17 cellular contexts compared by ENCODE assay signal in genomic region chr1:168964478-168964877, GRCh38.
DNase-seq lines count a peak whose midpoint lies in the region; ATAC-seq and TF ChIP-seq lines count a peak whose summit lies in the region.
"Had no signal": no experiment of that assay in that cellular context is flagged by ENCODE, and none has a peak within 500 bp of the region (broad histone marks: within the 10 kb centered on the region; RNA-seq: fewer than 3 reads in every experiment).

No MANE protein-coding gene starts in this region.

- H3K4me3 ChIP-seq in upper lobe of right lung, result no peak overlapping the region
- H3K4me3 ChIP-seq: A549 had no signal

- H3K27me3 ChIP-seq in upper lobe of right lung, result no peaks in the 10 kb centered on the region
- H3K27me3 ChIP-seq: BE2C had no signal

- no peaks in the 10 kb centered on the region for H3K36me3 Mint-ChIP-seq in activated T-helper 17 cell treated with anti-CD3 and anti-CD28 coated beads, Interleukin-2, amount 50 U/mL, for 72 hours (ENCODE audit: low read depth)
- no peaks in the 10 kb centered on the region for H3K36me3 Mint-ChIP-seq in stimulated activated naive B cell treated with anti-CD40 and anti-IgM and Interleukin-4, amounts not matched to agents 10 μg/mL and 1 μg/mL and 100 μg/mL, for 72 hours

- H3K9me3 ChIP-seq in upper lobe of right lung, result no peaks in the 10 kb centered on the region
- H3K9me3 ChIP-seq: A549, BE2C, Caco-2 had no signal

- peaks cover 3% of the 10 kb centered on the region for H3K9me3 Mint-ChIP-seq in activated T-helper 17 cell treated with anti-CD3 and anti-CD28 coated beads, Interleukin-2, amount 50 U/mL, for 72 hours
- peaks cover 0 to 1% of the 10 kb centered on the region in 2 donors for H3K9me3 Mint-ChIP-seq in stimulated activated naive B cell treated with anti-CD40 and anti-IgM and Interleukin-4, amounts not matched to agents 10 μg/mL and 1 μg/mL and 100 μg/mL, for 72 hours
- H3K9me3 Mint-ChIP-seq: CD8-positive, alpha-beta memory T cell; H9 had no signal

- H3K27ac ChIP-seq in upper lobe of right lung, result no peak overlapping the region
- H3K27ac ChIP-seq: A549, C4-2B, KMS-11 had no signal

- TF ChIP-seq CTCF in GM20000 (IDR thresholded peaks at IDR 0.05; ENCODE audit: extremely low read depth, missing control alignments) (no peak), upper lobe of right lung (IDR thresholded peaks at IDR 0.05) (no peak)

- H3K4me1 ChIP-seq in upper lobe of right lung, result no peaks in the 10 kb centered on the region
- H3K4me1 ChIP-seq: A549, BE2C had no signal

- peaks cover 5% of the 10 kb centered on the region for H3K27me3 Mint-ChIP-seq in activated T-helper 17 cell treated with anti-CD3 and anti-CD28 coated beads, Interleukin-2, amount 50 U/mL, for 72 hours
- H3K27me3 Mint-ChIP-seq in stimulated activated naive B cell treated with anti-CD40 and anti-IgM and Interleukin-4, amounts not matched to agents 10 μg/mL and 1 μg/mL and 100 μg/mL, for 72 hours, result peaks cover 5 to 10% of the 10 kb centered on the region in 2 donors

- no peaks in the 10 kb centered on the region for H3K36me3 ChIP-seq in upper lobe of right lung
- H3K36me3 ChIP-seq: BE2C had no signal

- peaks cover 7% of the 10 kb centered on the region for H3K4me1 Mint-ChIP-seq in activated T-helper 17 cell treated with anti-CD3 and anti-CD28 coated beads, Interleukin-2, amount 50 U/mL, for 72 hours
- peaks cover 5 to 7% of the 10 kb centered on the region in 2 donors for H3K4me1 Mint-ChIP-seq in stimulated activated naive B cell treated with anti-CD40 and anti-IgM and Interleukin-4, amounts not matched to agents 10 μg/mL and 1 μg/mL and 100 μg/mL, for 72 hours
- H3K4me1 Mint-ChIP-seq: CD8-positive, alpha-beta memory T cell had no signal

- DNase-seq in GM20000 (ENCODE audit: low spot score), result peak; percentile 10
- DNase-seq in stimulated activated naive B cell treated with anti-CD40 and anti-IgM and Interleukin-4, amounts not matched to agents 10 μg/mL and 1 μg/mL and 100 μg/mL, for 72 hours, result no peak
- DNase-seq in activated gamma-delta T cell (lab: John Stamatoyannopoulos, UW), result no peak
- DNase-seq in upper lobe of right lung, result no peak
- no peak for DNase-seq in NCI-H526 (lab: John Stamatoyannopoulos, UW)
- DNase-seq: BE2C; Caco-2; CD8-positive, alpha-beta memory T cell; DND-41; GDM1; GOT3; H9 had no signal

- intact Hi-C loops in upper lobe of right lung (cut with DNase I), result no loop called here

- no peak overlapping the region for H3K4me3 Mint-ChIP-seq in activated T-helper 17 cell treated with anti-CD3 and anti-CD28 coated beads, Interleukin-2, amount 50 U/mL, for 72 hours
- H3K4me3 Mint-ChIP-seq in stimulated activated naive B cell treated with anti-CD40 and anti-IgM and Interleukin-4, amounts not matched to agents 10 μg/mL and 1 μg/mL and 100 μg/mL, for 72 hours, result no peak overlapping the region
- H3K4me3 Mint-ChIP-seq: CD8-positive, alpha-beta memory T cell; H9 had no signal

- ATAC-seq in HG02870 (IDR thresholded peaks at IDR 0.05; ENCODE audit: unreplicated experiment) (peak; percentile 77), upper lobe of right lung (no peak)
- peak; percentile 57 for ATAC-seq in activated T-helper 17 cell treated with anti-CD3 and anti-CD28 coated beads, Interleukin-2, amount 50 U/mL, for 72 hours (replicated peaks)
- peak; percentile 81 to 87 for ATAC-seq in stimulated activated naive B cell treated with anti-CD40 and anti-IgM and Interleukin-4, amounts not matched to agents 10 μg/mL and 1 μg/mL and 100 μg/mL, for 72 hours (replicated peaks)
- ATAC-seq: A549 had no signal

- peak overlapping the region; percentile 26 for H3K27ac Mint-ChIP-seq in activated T-helper 17 cell treated with anti-CD3 and anti-CD28 coated beads, Interleukin-2, amount 50 U/mL, for 72 hours
- H3K27ac Mint-ChIP-seq in stimulated activated naive B cell treated with anti-CD40 and anti-IgM and Interleukin-4, amounts not matched to agents 10 μg/mL and 1 μg/mL and 100 μg/mL, for 72 hours, result no peak overlapping the region
- H3K27ac Mint-ChIP-seq: H9 had no signal
